9 cellular contexts compared by ENCODE assay signal in genomic region chr1:92484171-92484471, GRCh38. TPM values are rescaled to one million over a fixed set of nuclear protein-coding genes. Genes with fewer than 3 reads are reported as not detected.
DNase-seq lines count a peak whose midpoint lies in the region; ATAC-seq, FAIRE-seq and TF ChIP-seq lines count a peak whose summit lies in the region.
"Had no signal": no experiment of that assay in that cellular context is flagged by ENCODE, and none has a peak within 500 bp of the region (broad histone marks: within the 10 kb centered on the region; RNA-seq: fewer than 3 reads in every experiment).

No MANE protein-coding gene starts in this region.

- 27% methylated on average over 9 of the region's 15 CpGs for WGBS in HepG2 (ENCODE audit: low lambda C conversion rate)

- H3K9me3 ChIP-seq in HepG2 (ENCODE audit: low read length) (no peaks in the 10 kb centered on the region), stomach smooth muscle (ENCODE audit: control insufficient read depth in 2 of 2, low read length in 2 of 2) (no peaks in the 10 kb centered on the region)

- no peak for TF ChIP-seq POLR2A in HepG2 (IDR thresholded peaks at IDR 0.05; ENCODE audit: insufficient read depth in 1 of 2, low read depth in 2 of 2, low read length in 2 of 2)

- H2AFZ ChIP-seq in HepG2 (ENCODE audit: low read length) = no peak overlapping the region

- peak overlapping the region; percentile 87 for H3K4me2 ChIP-seq in HepG2 (ENCODE audit: low read depth, low read length)

- peaks cover 24% of the 10 kb centered on the region for H3K4me1 ChIP-seq in HepG2 (ENCODE audit: insufficient read depth, low read length)
- H3K4me1 ChIP-seq in stomach smooth muscle (ENCODE audit: control insufficient read depth, insufficient read depth, low read length) = peaks cover 55% of the 10 kb centered on the region

- no peak for FAIRE-seq in HepG2 (lab: Jason Lieb, UNC)

- no peak for ATAC-seq in HepG2
- no peak for ATAC-seq in HG02870 (IDR thresholded peaks at IDR 0.05; ENCODE audit: unreplicated experiment)
- ATAC-seq in HG02981 (IDR thresholded peaks at IDR 0.05; ENCODE audit: unreplicated experiment) = no peak
- ATAC-seq in esophagus mucosa = no peak

- peaks cover 36% of the 10 kb centered on the region for H3K36me3 Mint-ChIP-seq in activated CD4-positive, alpha-beta T cell treated with anti-CD3 and anti-CD28 coated beads, Interleukin-2, amount 10 ng/mL, durations not matched to agents 7 days and 5 days (ENCODE audit: low read depth)
- peaks cover 42% of the 10 kb centered on the region for H3K36me3 Mint-ChIP-seq in activated T-helper 1 cell treated with anti-CD3 and anti-CD28 coated beads, Interleukin-12 subunit alpha, Interleukin-12 subunit beta, Interleukin-2, Interleukin-4 antibody, amounts not matched to agents 30 ng/mL and 10 ng/mL and 1 ng/mL, durations not matched to agents 14 hours and 24 hours and 36 hours (ENCODE audit: low read depth)

- TF ChIP-seq CTCF in HepG2 (CRISPR knock-in tag; IDR thresholded peaks at IDR 0.05) = no peak

- H3K4me3 ChIP-seq in HepG2 (replicated peaks in 1 of 3; ENCODE audit: insufficient read depth in 1 of 3, low read depth in 2 of 3, low read length in 3 of 3) (peak overlapping the region; percentile 68 to 89 (median 87); a peak in 5 of 6 replicates), stomach smooth muscle (ENCODE audit: low read length in 2 of 2) (peak overlapping the region; percentile 54 to 69)
- H3K4me3 ChIP-seq: lung had no signal

- H3K27ac Mint-ChIP-seq in activated CD4-positive, alpha-beta T cell treated with anti-CD3 and anti-CD28 coated beads, Interleukin-2, amount 10 ng/mL, durations not matched to agents 7 days and 5 days = peak overlapping the region; percentile 90
- H3K27ac Mint-ChIP-seq in activated T-helper 1 cell treated with anti-CD3 and anti-CD28 coated beads, Interleukin-12 subunit alpha, Interleukin-12 subunit beta, Interleukin-2, Interleukin-4 antibody, amounts not matched to agents 30 ng/mL and 10 ng/mL and 1 ng/mL, durations not matched to agents 14 hours and 24 hours and 36 hours = peak overlapping the region; percentile 98

- BruUV-seq in HepG2 (replicated peaks; lab: Mats Ljungman, UMichigan) = no TSS peak

- no peaks in the 10 kb centered on the region for H3K27me3 Mint-ChIP-seq in activated CD4-positive, alpha-beta T cell treated with anti-CD3 and anti-CD28 coated beads, Interleukin-2, amount 10 ng/mL, durations not matched to agents 7 days and 5 days
- no peaks in the 10 kb centered on the region for H3K27me3 Mint-ChIP-seq in activated T-helper 1 cell treated with anti-CD3 and anti-CD28 coated beads, Interleukin-12 subunit alpha, Interleukin-12 subunit beta, Interleukin-2, Interleukin-4 antibody, amounts not matched to agents 30 ng/mL and 10 ng/mL and 1 ng/mL, durations not matched to agents 14 hours and 24 hours and 36 hours (ENCODE audit: insufficient read depth)

- in situ Hi-C loops in HepG2 (cut with HindIII; ENCODE audit: extremely low pct_ligation_motif_present, low pct_unique_long_range_greater_than_20kb) = loop anchor here (5.0 kb wide), 1 partner anchor 113 kb away; no protein-coding TSS in a partner anchor

- DNase-seq in activated CD4-positive, alpha-beta T cell treated with anti-CD3 and anti-CD28 coated beads, Interleukin-2, amount 10 ng/mL, durations not matched to agents 7 days and 5 days = no peak
- DNase-seq in activated CD4-positive, alpha-beta T cell treated with anti-CD3 and anti-CD28 coated beads for 48 hours = no peak
- no peak for DNase-seq in activated T-helper 1 cell treated with anti-CD3 and anti-CD28 coated beads, Interleukin-12 subunit alpha, Interleukin-12 subunit beta, Interleukin-2, Interleukin-4 antibody, amounts not matched to agents 30 ng/mL and 10 ng/mL and 1 ng/mL, durations not matched to agents 14 hours and 24 hours and 36 hours (ENCODE audit: low spot score)
- DNase-seq in HepG2 (ENCODE audit: low spot score) = no peak

- H3K9ac ChIP-seq in HepG2 (ENCODE audit: insufficient read depth, low read depth, low read length) (peak overlapping the region; percentile 78), stomach smooth muscle (ENCODE audit: low read length in 2 of 2) (no peak overlapping the region)

- H3K36me3 ChIP-seq in HepG2 (replicated peaks in 1 of 2; ENCODE audit: control insufficient read depth in 1 of 2, insufficient read depth in 2 of 2, low read length in 2 of 2) (peaks cover 0 to 2% of the 10 kb centered on the region in 2 experiments; a peak in 3 of 5 replicates), stomach smooth muscle (ENCODE audit: control insufficient read depth in 2 of 2, insufficient read depth in 2 of 2, low read length in 2 of 2) (no peaks in the 10 kb centered on the region)

- H3K4me3 Mint-ChIP-seq in activated CD4-positive, alpha-beta T cell treated with anti-CD3 and anti-CD28 coated beads, Interleukin-2, amount 10 ng/mL, durations not matched to agents 7 days and 5 days = peak overlapping the region; percentile 82
- peak overlapping the region; percentile 99 for H3K4me3 Mint-ChIP-seq in activated T-helper 1 cell treated with anti-CD3 and anti-CD28 coated beads, Interleukin-12 subunit alpha, Interleukin-12 subunit beta, Interleukin-2, Interleukin-4 antibody, amounts not matched to agents 30 ng/mL and 10 ng/mL and 1 ng/mL, durations not matched to agents 14 hours and 24 hours and 36 hours

- POLR2A ChIA-PET in activated CD4-positive, alpha-beta T cell treated with anti-CD3 and anti-CD28 coated beads, Interleukin-2, amount 10 ng/mL, durations not matched to agents 7 days and 5 days (lab: Charles Lee) = interaction anchor here (0.6 to 4.9 kb wide), 5 partner anchors 54 to 171 kb away, joined by 3 to 35 read pairs (median 3); no protein-coding TSS in a partner anchor
- POLR2A ChIA-PET in HepG2 (lab: Yijun Ruan, JAX) = interaction anchor here (0.7 kb wide), 1 partner anchor 1001 kb away, joined by 3 read pairs; no protein-coding TSS in a partner anchor

- H3K79me2 ChIP-seq in HepG2 (ENCODE audit: insufficient read depth, low read length) = no peaks in the 10 kb centered on the region

- intact Hi-C loops in activated T-helper 1 cell treated with anti-CD3 and anti-CD28 coated beads, Interleukin-12 subunit alpha, Interleukin-12 subunit beta, Interleukin-2, Interleukin-4 antibody, amounts not matched to agents 30 ng/mL and 10 ng/mL and 1 ng/mL, durations not matched to agents 14 hours and 24 hours and 36 hours (cut with micrococcal nuclease) = loop anchor here (2.0 to 10.0 kb wide), 7 partner anchors 173 to 1459 kb away; partner anchors contain the start of genes CCDC18, CDC7, TMED5 and ZNF644
- intact Hi-C loops in HepG2 (cut with micrococcal nuclease; ENCODE audit: unreplicated experiment) = no loop called here

- peaks cover 49% of the 10 kb centered on the region for H3K4me1 Mint-ChIP-seq in activated CD4-positive, alpha-beta T cell treated with anti-CD3 and anti-CD28 coated beads, Interleukin-2, amount 10 ng/mL, durations not matched to agents 7 days and 5 days
- peaks cover 48% of the 10 kb centered on the region for H3K4me1 Mint-ChIP-seq in activated T-helper 1 cell treated with anti-CD3 and anti-CD28 coated beads, Interleukin-12 subunit alpha, Interleukin-12 subunit beta, Interleukin-2, Interleukin-4 antibody, amounts not matched to agents 30 ng/mL and 10 ng/mL and 1 ng/mL, durations not matched to agents 14 hours and 24 hours and 36 hours (ENCODE audit: low read depth)

- no peak for TF ChIP-seq RAD21 in HepG2 (CRISPR knock-in tag; IDR thresholded peaks at IDR 0.05)

- CTCF ChIA-PET in activated CD4-positive, alpha-beta T cell treated with anti-CD3 and anti-CD28 coated beads, Interleukin-2, amount 10 ng/mL, durations not matched to agents 7 days and 5 days (lab: Charles Lee) = interaction anchor here (0.6 to 5.8 kb wide), 12 partner anchors 10 to 174 kb away, joined by 3 to 33 read pairs (median 10); no protein-coding TSS in a partner anchor
- CTCF ChIA-PET in HepG2 (lab: Yijun Ruan, JAX; ENCODE audit: low intra/inter-chr PET ratio, low total read pairs) = no interaction called here

- no peaks in the 10 kb centered on the region for H4K20me1 ChIP-seq in HepG2 (ENCODE audit: insufficient read depth, low read length)

- H3K27me3 ChIP-seq in HepG2 (ENCODE audit: control insufficient read depth in 1 of 2, insufficient read depth in 2 of 2, low read length in 2 of 2) (no peaks in the 10 kb centered on the region; a peak in 2 of 5 replicates), stomach smooth muscle (ENCODE audit: control insufficient read depth in 1 of 2, insufficient read depth in 2 of 2, low read length in 2 of 2) (peaks cover 63 to 82% of the 10 kb centered on the region in 2 donors)

- no peak for TF ChIP-seq EP300 in HepG2 (IDR thresholded peaks at IDR 0.05; ENCODE audit: low read depth in 2 of 2, low read length in 2 of 2)
- no peak for TF ChIP-seq EP300 in HepG2 (CRISPR knock-in tag; IDR thresholded peaks at IDR 0.05; ENCODE audit: borderline replicate concordance)

- H3K27ac ChIP-seq in HepG2 (ENCODE audit: extremely low read length, insufficient read depth, low read length) = no peak overlapping the region
- H3K27ac ChIP-seq in stomach smooth muscle (ENCODE audit: low read length) = no peak overlapping the region

- no peaks in the 10 kb centered on the region for H3K9me3 Mint-ChIP-seq in activated CD4-positive, alpha-beta T cell treated with anti-CD3 and anti-CD28 coated beads, Interleukin-2, amount 10 ng/mL, durations not matched to agents 7 days and 5 days
- H3K9me3 Mint-ChIP-seq in activated T-helper 1 cell treated with anti-CD3 and anti-CD28 coated beads, Interleukin-12 subunit alpha, Interleukin-12 subunit beta, Interleukin-2, Interleukin-4 antibody, amounts not matched to agents 30 ng/mL and 10 ng/mL and 1 ng/mL, durations not matched to agents 14 hours and 24 hours and 36 hours = no peaks in the 10 kb centered on the region

RNA-seq across cellular contexts. Expression of gene GFI1, which starts 2.6 kb away (rescaled TPM):
- total RNA-seq in activated CD4-positive, alpha-beta T cell treated with anti-CD3 and anti-CD28 coated beads, Interleukin-2, amount 10 ng/mL, durations not matched to agents 7 days and 5 days = 10 to 100 TPM; 47.8 to 49.6 TPM
- total RNA-seq in activated T-helper 1 cell treated with anti-CD3 and anti-CD28 coated beads, Interleukin-12 subunit alpha, Interleukin-12 subunit beta, Interleukin-2, Interleukin-4 antibody, amounts not matched to agents 30 ng/mL and 10 ng/mL and 1 ng/mL, durations not matched to agents 14 hours and 24 hours and 36 hours = 95.7 and 103 TPM in 2 replicates
- total RNA-seq in HepG2 (2016; rRNA removed; fragmentation: Illumina TruSeq; extraction: Trizol) = 10.0 and 10.3 TPM in 2 replicates
- 2.2 and 2.4 TPM in 2 replicates for total RNA-seq in HepG2 (2016; cell fraction: cytosol; rRNA removed; fragmentation: Illumina TruSeq; extraction: Trizol; ENCODE audit: low read depth)
- total RNA-seq in HepG2 (2016; cell fraction: insoluble cytoplasmic fraction; rRNA removed; fragmentation: Illumina TruSeq; extraction: Trizol) = 7.8 and 10.1 TPM in 2 replicates
- 7.6 and 8.3 TPM in 2 replicates for total RNA-seq in HepG2 (2016; cell fraction: membrane; rRNA removed; fragmentation: Illumina TruSeq; extraction: Trizol)
- 8.2 and 9.3 TPM in 2 replicates for total RNA-seq in HepG2 (2016; cell fraction: nucleus; rRNA removed; fragmentation: Illumina TruSeq; extraction: Trizol)
- polyA plus RNA-seq in HepG2 (2011; rRNA removed) = 8.7 and 10.5 TPM in 2 replicates
- polyA plus RNA-seq in HepG2 (2011; cell fraction: cytosol; rRNA removed) = 6.4 and 8.9 TPM in 2 replicates
- polyA plus RNA-seq in HepG2 (2011; cell fraction: nucleus; rRNA removed) = 20.6 and 24.5 TPM in 2 replicates
- polyA plus RNA-seq in HepG2 (2012) = 5.6 and 9.4 TPM in 2 replicates
- 1.7 and 1.8 TPM in 2 replicates for polyA plus RNA-seq in HepG2 (2016; cell fraction: cytosol; fragmentation: Illumina TruSeq; extraction: Trizol; ENCODE audit: low read depth)
- 9.4 and 11.2 TPM in 2 replicates for polyA plus RNA-seq in HepG2 (2016; cell fraction: insoluble cytoplasmic fraction; fragmentation: Illumina TruSeq; extraction: Trizol; ENCODE audit: low read depth)
- 5.1 and 6.1 TPM in 2 replicates for polyA plus RNA-seq in HepG2 (2016; cell fraction: membrane; fragmentation: Illumina TruSeq; extraction: Trizol; ENCODE audit: low read depth)
- 17.1 and 17.5 TPM in 2 replicates for polyA plus RNA-seq in HepG2 (2016; cell fraction: nucleus; fragmentation: Illumina TruSeq; extraction: Trizol; ENCODE audit: insufficient read depth, low read depth)
- polyA minus RNA-seq in HepG2 (2011; rRNA and poly(A)+ RNA removed; ENCODE audit: low replicate concordance) = 1.0 and 21.8 TPM in 2 replicates
- 6.8 and 9.8 TPM in 2 replicates for polyA minus RNA-seq in HepG2 (2011; cell fraction: cytosol; rRNA and poly(A)+ RNA removed)
- polyA minus RNA-seq in HepG2 (2011; cell fraction: nucleus; rRNA and poly(A)+ RNA removed) = 14.0 and 15.8 TPM in 2 replicates
- total RNA-seq in esophagus mucosa = 0.24 TPM
